Comparison of ENCODE assay signal across 19 cellular contexts in genomic region chr1:7128293-7128692, GRCh38.
DNase-seq lines count a peak whose midpoint lies in the region; ATAC-seq, FAIRE-seq and TF ChIP-seq lines count a peak whose summit lies in the region.
"Had no signal": no experiment of that assay in that cellular context is flagged by ENCODE, and none has a peak within 500 bp of the region (broad histone marks: within the 10 kb centered on the region; RNA-seq: fewer than 3 reads in every experiment).

No MANE protein-coding gene starts in this region.

- H3K36me3 ChIP-seq in HEK293 (ENCODE audit: control insufficient read depth in 2 of 2, insufficient read depth in 1 of 2, low read length in 2 of 2) (no peaks in the 10 kb centered on the region), K562 (ENCODE audit: control insufficient read depth, insufficient read depth, low read length) (no peaks in the 10 kb centered on the region)

- 0% methylated on average over 2 of the region's 2 CpGs for WGBS in K562 (ENCODE audit: insufficient coverage, low coverage, missing lambda C conversion rate)

- H3K4me3 Mint-ChIP-seq in activated naive CD8-positive, alpha-beta T cell = no peak overlapping the region
- no peak overlapping the region for H3K4me3 Mint-ChIP-seq in activated naive CD8-positive, alpha-beta T cell treated with anti-CD3 and anti-CD28 coated beads, Interleukin-2, amount 50 U/mL, for 24 hours
- H3K4me3 Mint-ChIP-seq in stimulated activated naive B cell treated with anti-CD40 and anti-IgM and Interleukin-4, amounts not matched to agents 10 μg/mL and 1 μg/mL and 100 μg/mL, for 72 hours = no peak overlapping the region
- H3K4me3 Mint-ChIP-seq in T-helper 2 cell treated with Interferon-gamma antibody and Interleukin-4, amounts not matched to agents 5 μg/mL and 100 μg/mL, for 36 hours = no peak overlapping the region
- H3K4me3 Mint-ChIP-seq: B cell; CD4-positive, alpha-beta T cell; CD8-positive, alpha-beta T cell had no signal

- H3K4me1 Mint-ChIP-seq in activated naive CD8-positive, alpha-beta T cell (ENCODE audit: low read depth) = no peaks in the 10 kb centered on the region
- H3K4me1 Mint-ChIP-seq in activated naive CD8-positive, alpha-beta T cell treated with anti-CD3 and anti-CD28 coated beads, Interleukin-2, amount 50 U/mL, for 24 hours = no peaks in the 10 kb centered on the region
- H3K4me1 Mint-ChIP-seq in stimulated activated naive B cell treated with anti-CD40 and anti-IgM and Interleukin-4, amounts not matched to agents 10 μg/mL and 1 μg/mL and 100 μg/mL, for 72 hours = peaks cover 0 to 2% of the 10 kb centered on the region in 2 donors
- H3K4me1 Mint-ChIP-seq in T-helper 2 cell treated with Interferon-gamma antibody and Interleukin-4, amounts not matched to agents 5 μg/mL and 100 μg/mL, for 36 hours (ENCODE audit: low read depth) = no peaks in the 10 kb centered on the region
- H3K4me1 Mint-ChIP-seq: B cell had no signal

- no peak for FAIRE-seq in K562 (lab: Jason Lieb, UNC)
- FAIRE-seq: A549, D721Med, G401.6, GM12891 had no signal

- H3K79me2 ChIP-seq in K562 (ENCODE audit: control insufficient read depth, insufficient read depth, low read length) = no peaks in the 10 kb centered on the region

- H3K4me1 ChIP-seq in HEK293 (ENCODE audit: control insufficient read depth, insufficient read depth, low read length) (no peaks in the 10 kb centered on the region), K562 (replicated peaks in 1 of 2; ENCODE audit: control insufficient read depth in 2 of 2, insufficient read depth in 2 of 2, low read length in 2 of 2) (no peaks in the 10 kb centered on the region)
- H3K4me1 ChIP-seq: A549, Caco-2 had no signal

- no peak overlapping the region for H3K4me2 ChIP-seq in K562 (ENCODE audit: insufficient read depth, low read length)
- H3K4me2 ChIP-seq: A549 had no signal

- H3K27ac ChIP-seq in HEK293 (ENCODE audit: extremely low read depth, low read depth, low read length) (no peak overlapping the region), K562 (ENCODE audit: extremely low read depth, low read depth, low read length) (no peak overlapping the region)
- H3K27ac ChIP-seq: 22Rv1, A549, C4-2B had no signal

- in situ Hi-C loops in K562 (cut with MboI) = no loop called here

- H2AFZ ChIP-seq in K562 (ENCODE audit: low read depth, low read length) = no peak overlapping the region

- no peak for ATAC-seq in activated naive CD8-positive, alpha-beta T cell treated with anti-CD3 and anti-CD28 coated beads, Interleukin-2, amount 50 U/mL, for 24 hours
- ATAC-seq in K562 = no peak
- ATAC-seq in stimulated activated naive B cell treated with anti-CD40 and anti-IgM and Interleukin-4, amounts not matched to agents 10 μg/mL and 1 μg/mL and 100 μg/mL, for 72 hours (replicated peaks) = no peak
- ATAC-seq: A549; CD8-positive, alpha-beta T cell had no signal

- H3K27ac Mint-ChIP-seq in activated naive CD8-positive, alpha-beta T cell = peak overlapping the region; percentile 11
- no peak overlapping the region for H3K27ac Mint-ChIP-seq in activated naive CD8-positive, alpha-beta T cell treated with anti-CD3 and anti-CD28 coated beads, Interleukin-2, amount 50 U/mL, for 24 hours
- H3K27ac Mint-ChIP-seq in stimulated activated naive B cell treated with anti-CD40 and anti-IgM and Interleukin-4, amounts not matched to agents 10 μg/mL and 1 μg/mL and 100 μg/mL, for 72 hours = peak overlapping the region; percentile 77
- no peak overlapping the region for H3K27ac Mint-ChIP-seq in T-helper 2 cell treated with Interferon-gamma antibody and Interleukin-4, amounts not matched to agents 5 μg/mL and 100 μg/mL, for 36 hours
- H3K27ac Mint-ChIP-seq: B cell; CD4-positive, alpha-beta T cell; CD8-positive, alpha-beta T cell had no signal

- TF ChIP-seq EP300 in K562 (IDR thresholded peaks at IDR 0.05; ENCODE audit: low read length) = no peak

- no peaks in the 10 kb centered on the region for H3K36me3 Mint-ChIP-seq in activated naive CD8-positive, alpha-beta T cell
- H3K36me3 Mint-ChIP-seq in activated naive CD8-positive, alpha-beta T cell treated with anti-CD3 and anti-CD28 coated beads, Interleukin-2, amount 50 U/mL, for 24 hours (ENCODE audit: low read depth) = no peaks in the 10 kb centered on the region
- H3K36me3 Mint-ChIP-seq in stimulated activated naive B cell treated with anti-CD40 and anti-IgM and Interleukin-4, amounts not matched to agents 10 μg/mL and 1 μg/mL and 100 μg/mL, for 72 hours = no peaks in the 10 kb centered on the region
- no peaks in the 10 kb centered on the region for H3K36me3 Mint-ChIP-seq in T-helper 2 cell treated with Interferon-gamma antibody and Interleukin-4, amounts not matched to agents 5 μg/mL and 100 μg/mL, for 36 hours (ENCODE audit: low read depth)
- H3K36me3 Mint-ChIP-seq: CD8-positive, alpha-beta T cell had no signal

- no TSS peak for BruUV-seq in K562 (replicated peaks; lab: Mats Ljungman, UMichigan)

- peaks cover 6 to 25% of the 10 kb centered on the region in 2 experiments for H3K27me3 ChIP-seq in K562 (ENCODE audit: control insufficient read depth in 2 of 2, insufficient read depth in 2 of 2, low read length in 2 of 2)

- no peak for TF ChIP-seq POLR2A in K562 (conservative IDR thresholded peaks at IDR 0.05)

- TF ChIP-seq RAD21 in K562 (CRISPR knock-in tag; conservative IDR thresholded peaks at IDR 0.05 in 1 of 2, IDR thresholded peaks at IDR 0.05 in 1 of 2) = no peak

- H3K9me1 ChIP-seq in K562 (ENCODE audit: control insufficient read depth, insufficient read depth, low read length) = peaks cover 3% of the 10 kb centered on the region

- no peak overlapping the region for H3K4me3 ChIP-seq in HEK293 (ENCODE audit: low read depth, low read length)
- no peak overlapping the region for H3K4me3 ChIP-seq in K562
- H3K4me3 ChIP-seq: A549 had no signal

- H3K27me3 Mint-ChIP-seq in activated naive CD8-positive, alpha-beta T cell = peaks cover 13% of the 10 kb centered on the region
- H3K27me3 Mint-ChIP-seq in activated naive CD8-positive, alpha-beta T cell treated with anti-CD3 and anti-CD28 coated beads, Interleukin-2, amount 50 U/mL, for 24 hours = peaks cover 8% of the 10 kb centered on the region
- H3K27me3 Mint-ChIP-seq in stimulated activated naive B cell treated with anti-CD40 and anti-IgM and Interleukin-4, amounts not matched to agents 10 μg/mL and 1 μg/mL and 100 μg/mL, for 72 hours = peaks cover 5 to 11% of the 10 kb centered on the region in 2 donors
- peaks cover 4% of the 10 kb centered on the region for H3K27me3 Mint-ChIP-seq in T-helper 2 cell treated with Interferon-gamma antibody and Interleukin-4, amounts not matched to agents 5 μg/mL and 100 μg/mL, for 36 hours (ENCODE audit: low read depth)

- no peak for DNase-seq in activated naive CD8-positive, alpha-beta T cell treated with anti-CD3 and anti-CD28 coated beads, Interleukin-2, amount 50 U/mL, for 24 hours
- DNase-seq in K562 (ENCODE audit: extremely low read depth in 1 of 4, low spot score in 3 of 4) (no peak), cortex of kidney (lab: John Stamatoyannopoulos, UW) (no peak)
- DNase-seq in stimulated activated naive B cell treated with anti-CD40 and anti-IgM and Interleukin-4, amounts not matched to agents 10 μg/mL and 1 μg/mL and 100 μg/mL, for 72 hours = no peak
- no peak for DNase-seq in activated CD8-positive, alpha-beta memory T cell treated with anti-CD3 and anti-CD28 coated beads, Interleukin-2, amount 50 U/mL, for 48 hours
- DNase-seq in T-helper 2 cell treated with Interferon-gamma antibody and Interleukin-4, amounts not matched to agents 5 μg/mL and 100 μg/mL, for 36 hours (ENCODE audit: low spot score) = no peak
- DNase-seq: Caco-2; Calu3; CD4-positive, alpha-beta T cell; CD8-positive, alpha-beta T cell had no signal

- TF ChIP-seq CTCF in HEK293 (tag by site-specific recombination; IDR thresholded peaks at IDR 0.05) (no peak), K562 (IDR thresholded peaks at IDR 0.05 in 2 of 3, conservative IDR thresholded peaks at IDR 0.05 in 1 of 3; ENCODE audit: insufficient read depth in 2 of 3, low read depth in 1 of 3, low read length in 3 of 3) (no peak)

- peaks cover 8% of the 10 kb centered on the region for H4K20me1 ChIP-seq in K562 (replicated peaks; ENCODE audit: control insufficient read depth, insufficient read depth, low read length)

- H3K9me3 ChIP-seq in HEK293 (ENCODE audit: control insufficient read depth, insufficient read depth, low read depth, low read length) (no peaks in the 10 kb centered on the region), K562 (replicated peaks; ENCODE audit: control insufficient read depth, insufficient read depth, low read depth, low read length) (no peaks in the 10 kb centered on the region)
- H3K9me3 ChIP-seq: A549, Caco-2 had no signal

- H3K9ac ChIP-seq in K562 (ENCODE audit: insufficient read depth in 1 of 2, low read depth in 2 of 2, low read length in 2 of 2) = no peak overlapping the region

- POLR2A ChIA-PET in HEK293 (lab: Yijun Ruan, JAX) (no interaction called here), K562 (lab: Yijun Ruan, JAX) (no interaction called here)

- H3K9me3 Mint-ChIP-seq in activated naive CD8-positive, alpha-beta T cell (ENCODE audit: low read depth) = no peaks in the 10 kb centered on the region
- H3K9me3 Mint-ChIP-seq in activated naive CD8-positive, alpha-beta T cell treated with anti-CD3 and anti-CD28 coated beads, Interleukin-2, amount 50 U/mL, for 24 hours = peaks cover 6% of the 10 kb centered on the region
- no peaks in the 10 kb centered on the region for H3K9me3 Mint-ChIP-seq in stimulated activated naive B cell treated with anti-CD40 and anti-IgM and Interleukin-4, amounts not matched to agents 10 μg/mL and 1 μg/mL and 100 μg/mL, for 72 hours
- no peaks in the 10 kb centered on the region for H3K9me3 Mint-ChIP-seq in T-helper 2 cell treated with Interferon-gamma antibody and Interleukin-4, amounts not matched to agents 5 μg/mL and 100 μg/mL, for 36 hours
- H3K9me3 Mint-ChIP-seq: CD4-positive, alpha-beta T cell had no signal

- intact Hi-C loops in K562 (cut with micrococcal nuclease) = no loop called here

- CTCF ChIA-PET in HEK293 (lab: Yijun Ruan, JAX) = interaction anchor here (0.6 kb wide), 1 partner anchor 466 kb away, joined by 3 read pairs; no protein-coding TSS in a partner anchor
- CTCF ChIA-PET in K562 (lab: Yijun Ruan, JAX; ENCODE audit: low intra/inter-chr PET ratio) = no interaction called here

TF ChIP-seq in HEK293, 187 proteins besides CTCF, POLR2A, EP300 and RAD21 (continues in another document):
- TF ChIP-seq ZNF433 (tag by site-specific recombination; IDR thresholded peaks at IDR 0.05; ENCODE audit: low read depth) (no peak), ZFP41 (tag by site-specific recombination; IDR thresholded peaks at IDR 0.05; ENCODE audit: borderline replicate concordance) (no peak), ZNF623 (tag by site-specific recombination; IDR thresholded peaks at IDR 0.05) (peak; percentile 91), ZNF585B (tag by site-specific recombination; IDR thresholded peaks at IDR 0.05) (no peak), ZNF169 (tag by site-specific recombination; IDR thresholded peaks at IDR 0.05) (no peak)

TF ChIP-seq in K562, 482 proteins besides CTCF, POLR2A, EP300 and RAD21 (continues in another document):
- no peak for TF ChIP-seq NCOA1 (IDR thresholded peaks at IDR 0.05; ENCODE audit: low read depth)

Comparison
In these comparisons a context has a peak if more than half of its experiments do, and no peak if none do; other contexts are left out.
1. H3K27ac Mint-ChIP-seq: peak in activated naive CD8-positive, alpha-beta T cell (single experiment) and stimulated activated naive B cell treated with anti-CD40 and anti-IgM and Interleukin-4, amounts not matched to agents 10 μg/mL and 1 μg/mL and 100 μg/mL, for 72 hours (single experiment); none in activated naive CD8-positive, alpha-beta T cell treated with anti-CD3 and anti-CD28 coated beads, Interleukin-2, amount 50 U/mL, for 24 hours (single experiment) and T-helper 2 cell treated with Interferon-gamma antibody and Interleukin-4, amounts not matched to agents 5 μg/mL and 100 μg/mL, for 36 hours (single experiment).